8 cellular contexts compared by ENCODE assay signal in genomic region chr3:154120903-154121235, GRCh38. TPM values are rescaled to one million over a fixed set of nuclear protein-coding genes. Genes with fewer than 3 reads are reported as not detected.
DNase-seq lines count a peak whose midpoint lies in the region; ATAC-seq and TF ChIP-seq lines count a peak whose summit lies in the region.

No MANE protein-coding gene starts in this region.

- peak overlapping the region; percentile 60 for H3K4me3 ChIP-seq in effector memory CD4-positive, alpha-beta T cell (ENCODE audit: insufficient read depth, low read depth, low read length, poor library complexity, severe bottlenecking)

- DNase-seq in activated T-cell treated with anti-CD3 and anti-CD28 coated beads, Interleukin-2, amount 50 U/mL, for 4 hours = no peak
- no peak for DNase-seq in activated T-cell treated with anti-CD3 and anti-CD28 coated beads, Interleukin-2, amount 50 U/mL, for 48 hours
- DNase-seq in Kasumi-1 (lab: John Stamatoyannopoulos, UW) (peak; percentile 42 to 53), neural crest cell (ENCODE audit: low read depth, low spot score) (no peak), T-helper 9 cell (no peak), NCI-H1694 treated with DMSO at 0.1 percent for 48 hours (lab: John Stamatoyannopoulos, UW) (no peak)
- no peak for DNase-seq in effector memory CD4-positive, alpha-beta T cell

- no peaks in the 10 kb centered on the region for H3K9me3 ChIP-seq in effector memory CD4-positive, alpha-beta T cell (ENCODE audit: control insufficient read depth, low read length)

- H3K4me3 Mint-ChIP-seq in activated T-cell treated with anti-CD3 and anti-CD28 coated beads, Interleukin-2, amount 50 U/mL, for 4 hours = peak overlapping the region; percentile 74
- peak overlapping the region; percentile 93 for H3K4me3 Mint-ChIP-seq in neural crest cell

- no peak overlapping the region for H3K27ac ChIP-seq in effector memory CD4-positive, alpha-beta T cell (ENCODE audit: insufficient read depth, low read length, poor library complexity, severe bottlenecking)

- ATAC-seq in activated T-cell treated with anti-CD3 and anti-CD28 coated beads, Interleukin-2, amount 50 U/mL, for 4 hours = peak; percentile 57 to 60
- no peak for ATAC-seq in GM18868 (IDR thresholded peaks at IDR 0.05; ENCODE audit: unreplicated experiment)

- no peak for TF ChIP-seq CTCF in neural crest cell (conservative IDR thresholded peaks at IDR 0.05)

- H3K4me1 Mint-ChIP-seq in activated T-cell treated with anti-CD3 and anti-CD28 coated beads, Interleukin-2, amount 50 U/mL, for 4 hours (ENCODE audit: low read depth) = peaks cover 18% of the 10 kb centered on the region
- peaks cover 46% of the 10 kb centered on the region for H3K4me1 Mint-ChIP-seq in neural crest cell

- peak overlapping the region; percentile 91 for H3K27ac Mint-ChIP-seq in neural crest cell (ENCODE audit: unreplicated experiment)

- H3K9me3 Mint-ChIP-seq in activated T-cell treated with anti-CD3 and anti-CD28 coated beads, Interleukin-2, amount 50 U/mL, for 4 hours = no peaks in the 10 kb centered on the region
- H3K9me3 Mint-ChIP-seq in neural crest cell = no peaks in the 10 kb centered on the region

- peaks cover 13% of the 10 kb centered on the region for H3K4me1 ChIP-seq in effector memory CD4-positive, alpha-beta T cell (ENCODE audit: control insufficient read depth, insufficient read depth, low read length, poor library complexity, severe bottlenecking)

- H3K27me3 ChIP-seq in effector memory CD4-positive, alpha-beta T cell (replicated peaks; ENCODE audit: control insufficient read depth, insufficient read depth, low read length, poor library complexity, severe bottlenecking) = peaks cover 18% of the 10 kb centered on the region

- H3K36me3 ChIP-seq in effector memory CD4-positive, alpha-beta T cell (ENCODE audit: control insufficient read depth, insufficient read depth, low read length) = no peaks in the 10 kb centered on the region

- H3K27me3 Mint-ChIP-seq in activated T-cell treated with anti-CD3 and anti-CD28 coated beads, Interleukin-2, amount 50 U/mL, for 4 hours (ENCODE audit: low read depth) = peaks cover 72% of the 10 kb centered on the region
- H3K27me3 Mint-ChIP-seq in neural crest cell (ENCODE audit: low read depth) = peaks cover 12% of the 10 kb centered on the region

- no peaks in the 10 kb centered on the region for H3K36me3 Mint-ChIP-seq in activated T-cell treated with anti-CD3 and anti-CD28 coated beads, Interleukin-2, amount 50 U/mL, for 4 hours (ENCODE audit: insufficient read depth)
- no peaks in the 10 kb centered on the region for H3K36me3 Mint-ChIP-seq in neural crest cell (ENCODE audit: low read depth)

RNA-seq across cellular contexts. Expression of gene ARHGEF26, which starts 0.3 kb away (rescaled TPM):
- total RNA-seq in activated T-cell treated with anti-CD3 and anti-CD28 coated beads, Interleukin-2, amount 50 U/mL, for 4 hours = under 1 TPM in 2 of 3 donors, not detected in 1; 0.05 to 0.15 TPM
- total RNA-seq in neural crest cell = 17.4 and 19.3 TPM in 2 replicates

Comparison
In these comparisons a context has a peak if more than half of its experiments do, and no peak if none do; other contexts are left out.
1. DNase-seq: peak in Kasumi-1 (2 of 2); none in activated T-cell treated with anti-CD3 and anti-CD28 coated beads, Interleukin-2, amount 50 U/mL, for 4 hours (single experiment), activated T-cell treated with anti-CD3 and anti-CD28 coated beads, Interleukin-2, amount 50 U/mL, for 48 hours (0 of 2), effector memory CD4-positive, alpha-beta T cell (0 of 3), neural crest cell (single experiment), T-helper 9 cell (single experiment) and NCI-H1694 treated with DMSO at 0.1 percent for 48 hours (single experiment).
2. RNA of gene ARHGEF26, which starts 0.3 kb away (total RNA-seq): 17.4 to 19.3 TPM in neural crest cell; 0.05 to 0.15 TPM in activated T-cell treated with anti-CD3 and anti-CD28 coated beads, Interleukin-2, amount 50 U/mL, for 4 hours; every median in the first group is over 10 times any median in the second.